ENCODE assay signal across 8 cellular contexts in the genomic region with DNA sequence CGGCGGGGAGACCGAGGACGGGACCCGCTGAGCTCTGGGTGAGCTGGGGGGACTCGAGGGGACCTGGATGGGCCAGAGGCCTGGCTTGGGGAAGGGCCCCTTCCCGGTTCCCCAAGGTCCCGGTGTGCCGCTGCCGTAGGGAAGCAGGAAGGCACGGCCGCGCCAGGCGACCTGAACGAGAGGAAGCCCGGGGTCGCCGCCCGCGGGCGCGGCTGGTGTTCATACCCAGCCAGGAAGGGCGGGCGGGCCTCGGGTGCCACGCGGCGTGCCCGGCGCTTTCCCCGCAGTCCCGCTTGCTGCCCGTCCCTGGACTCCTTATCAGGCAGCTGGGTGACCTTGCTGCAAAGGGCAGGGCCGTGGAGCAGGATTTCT. TPM values are rescaled to one million over a fixed set of nuclear protein-coding genes. Genes with fewer than 3 reads are reported as not detected.
DNase-seq lines count a peak whose midpoint lies in the region; ATAC-seq, FAIRE-seq and TF ChIP-seq lines count a peak whose summit lies in the region.

No MANE protein-coding gene starts in this region.

- H3K9me3 ChIP-seq in A549 (no peaks in the 10 kb centered on the region), gastroesophageal sphincter (no peaks in the 10 kb centered on the region), skeletal muscle tissue (ENCODE audit: control insufficient read depth in 3 of 3, low read length in 3 of 3) (no peaks in the 10 kb centered on the region), uterus (no peaks in the 10 kb centered on the region)

- FAIRE-seq in A549 (lab: Jason Lieb, UNC): no peak

- TF ChIP-seq EP300 in A549 (IDR thresholded peaks at IDR 0.05) (no peak), gastroesophageal sphincter (IDR thresholded peaks at IDR 0.05) (no peak)

- H3K27ac ChIP-seq in A549 (peak overlapping the region in 1 of 2 experiments; percentile 34; a peak in 2 of 6 replicates), gastroesophageal sphincter (peak overlapping the region in 2 of 4 donors; percentile 24 to 58), skeletal muscle tissue (ENCODE audit: low read depth, low read length) (no peak overlapping the region), uterus (no peak overlapping the region)

- WGBS in A549 (ENCODE audit: missing lambda C conversion rate): 95% methylated on average over 33 of the region's 34 CpGs
- WGBS in gastroesophageal sphincter (ENCODE audit: low coverage in 1 of 2), 2 donors: 10 to 24% methylated on average over 4 to 20 of the region's 34 CpGs

- TF ChIP-seq CTCF in A549 (IDR thresholded peaks at IDR 0.05) (no peak), gastroesophageal sphincter (IDR thresholded peaks at IDR 0.05) (no peak), uterus (IDR thresholded peaks at IDR 0.05) (no peak)

- DNase-seq in A549 (ENCODE audit: low read depth in 1 of 2, low spot score in 1 of 2) (no peak), SIG-M5 (lab: John Stamatoyannopoulos, UW) (no peak), SIG-M5 treated with dmso at 0.1 percent for 504 hours (lab: John Stamatoyannopoulos, UW; ENCODE audit: unreplicated experiment) (no peak), uterus (no peak)
- DNase-seq in activated CD8-positive, alpha-beta memory T cell treated with anti-CD3 and anti-CD28 coated beads for 48 hours (ENCODE audit: low read depth in 2 of 3, low spot score in 2 of 3): peak in 2 of 3 experiments; percentile 6 to 16

- no peak for TF ChIP-seq RAD21 in A549 (conservative IDR thresholded peaks at IDR 0.05 in 1 of 2, IDR thresholded peaks at IDR 0.05 in 1 of 2)

- peak overlapping the region; percentile 73 for H3K4me2 ChIP-seq in A549

- H3K27me3 ChIP-seq in gastroesophageal sphincter: peaks cover 9% of the 10 kb centered on the region
- H3K27me3 ChIP-seq in skeletal muscle tissue (ENCODE audit: control insufficient read depth in 3 of 3, insufficient read depth in 3 of 3, low read length in 3 of 3): peaks cover 0 to 14% (median 12%) of the 10 kb centered on the region in 3 donors
- no peaks in the 10 kb centered on the region for H3K27me3 ChIP-seq in uterus

- no peak for TF ChIP-seq POLR2A in A549 (IDR thresholded peaks at IDR 0.05; ENCODE audit: low read length)
- TF ChIP-seq POLR2A in gastroesophageal sphincter (IDR thresholded peaks at IDR 0.05): no peak
- TF ChIP-seq POLR2A in uterus (IDR thresholded peaks at IDR 0.05): no peak

- ATAC-seq in A549 (no peak), GM21526 (IDR thresholded peaks at IDR 0.05; ENCODE audit: low FRiP score, unreplicated experiment) (peak; percentile 2), gastroesophageal sphincter (no peak)

- no peak overlapping the region for H3K4me3 ChIP-seq in A549
- peak overlapping the region; percentile 22 to 52 for H3K4me3 ChIP-seq in gastroesophageal sphincter
- peak overlapping the region; percentile 25 to 63 (median 49) for H3K4me3 ChIP-seq in skeletal muscle tissue (ENCODE audit: low read length in 3 of 3)
- H3K4me3 ChIP-seq in uterus: peak overlapping the region in 1 of 2 donors; percentile 46

- H3K4me1 ChIP-seq in A549 (no peaks in the 10 kb centered on the region), gastroesophageal sphincter (peaks cover 0 to 26% (median 5%) of the 10 kb centered on the region in 3 donors), skeletal muscle tissue (ENCODE audit: control insufficient read depth in 3 of 3, insufficient read depth in 3 of 3, low read length in 3 of 3) (peaks cover 0 to 5% (median 4%) of the 10 kb centered on the region in 3 donors), uterus (no peaks in the 10 kb centered on the region)

- H3K36me3 ChIP-seq in gastroesophageal sphincter: peaks cover 0 to 4% of the 10 kb centered on the region in 2 donors
- no peaks in the 10 kb centered on the region for H3K36me3 ChIP-seq in skeletal muscle tissue (ENCODE audit: control insufficient read depth in 3 of 3, insufficient read depth in 3 of 3, low read length in 3 of 3)
- no peaks in the 10 kb centered on the region for H3K36me3 ChIP-seq in uterus

- intact Hi-C loops in uterus (cut with DNase I; ENCODE audit: low total_unique reads): no loop called here

- POLR2A ChIA-PET in A549 (lab: Yijun Ruan, JAX): interaction anchor here (0.9 to 1.2 kb wide), 2 partner anchors 38 to 113 kb away, joined by 3 read pairs; partner anchors contain the start of gene ZNF777

- CTCF ChIA-PET in A549 (lab: Yijun Ruan, JAX): interaction anchor here (0.7 to 3.3 kb wide), 23 partner anchors 9 to 170 kb away, joined by 3 to 19 read pairs (median 4); partner anchors contain the start of genes ZNF777 and ZNF783

- peak overlapping the region in 1 of 3 donors; percentile 60 for H3K9ac ChIP-seq in skeletal muscle tissue (ENCODE audit: low read depth in 1 of 3, low read length in 3 of 3)

TF ChIP-seq in A549, 52 proteins besides CTCF, POLR2A, EP300 and RAD21:
- TF ChIP-seq SREBF2 (IDR thresholded peaks at IDR 0.05) (no peak), HOXA7 (CRISPR knock-in tag; IDR thresholded peaks at IDR 0.05) (no peak), CBX8 (IDR thresholded peaks at IDR 0.05) (no peak), TFCP2L1 (CRISPR knock-in tag; IDR thresholded peaks at IDR 0.05) (no peak), NPAS2 (CRISPR knock-in tag; IDR thresholded peaks at IDR 0.05; ENCODE audit: borderline replicate concordance) (no peak), POLR2AphosphoS2 (conservative IDR thresholded peaks at IDR 0.05; ENCODE audit: low read length) (no peak), HDAC2 (IDR thresholded peaks at IDR 0.05) (no peak), ZFP36 (IDR thresholded peaks at IDR 0.05; ENCODE audit: borderline replicate concordance, partially characterized antibody) (no peak), KDM1A (IDR thresholded peaks at IDR 0.05; ENCODE audit: low read depth) (no peak), SMC3 (IDR thresholded peaks at IDR 0.05) (no peak), CBX2 (IDR thresholded peaks at IDR 0.05; ENCODE audit: borderline replicate concordance, low read depth) (no peak), ZSCAN20 (CRISPR knock-in tag; IDR thresholded peaks at IDR 0.05) (no peak), CHD2 (IDR thresholded peaks at IDR 0.05; ENCODE audit: low read length, partially characterized antibody) (no peak), RNF2 (IDR thresholded peaks at IDR 0.05; ENCODE audit: borderline replicate concordance, low read depth) (no peak), TP53 (CRISPR knock-in tag; IDR thresholded peaks at IDR 0.05) (no peak), NFE2L2 (conservative IDR thresholded peaks at IDR 0.05; ENCODE audit: low read length) (no peak), ZNF302 (CRISPR knock-in tag; IDR thresholded peaks at IDR 0.05) (no peak)
- TF ChIP-seq, protein P1, sequence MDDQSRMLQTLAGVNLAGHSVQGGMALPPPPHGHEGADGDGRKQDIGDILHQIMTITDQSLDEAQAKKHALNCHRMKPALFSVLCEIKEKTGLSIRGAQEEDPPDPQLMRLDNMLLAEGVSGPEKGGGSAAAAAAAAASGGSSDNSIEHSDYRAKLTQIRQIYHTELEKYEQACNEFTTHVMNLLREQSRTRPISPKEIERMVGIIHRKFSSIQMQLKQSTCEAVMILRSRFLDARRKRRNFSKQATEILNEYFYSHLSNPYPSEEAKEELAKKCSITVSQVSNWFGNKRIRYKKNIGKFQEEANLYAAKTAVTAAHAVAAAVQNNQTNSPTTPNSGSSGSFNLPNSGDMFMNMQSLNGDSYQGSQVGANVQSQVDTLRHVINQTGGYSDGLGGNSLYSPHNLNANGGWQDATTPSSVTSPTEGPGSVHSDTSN (IDR thresholded peaks at IDR 0.05): no peak

RNA-seq across cellular contexts. Expression of gene ZNF777, which starts 38.0 kb away (rescaled TPM):
- polyA plus RNA-seq in A549 (2011; rRNA removed) (4.9 and 5.4 TPM in 2 replicates), A549 (2017; fragmentation: RNase III; extraction: RNeasy Plus Mini Kit Qiagen cat#74134 plus additional on column Dnase treatment) (10.4 to 11.0 TPM (median 10.5 TPM) in 3 replicates)
- 5.4 and 7.6 TPM in 2 replicates for polyA plus RNA-seq in A549 (2012; cell fraction: cytosol; rRNA removed)
- 9.0 and 12.4 TPM in 2 replicates for polyA plus RNA-seq in A549 (2012; cell fraction: nucleus; rRNA removed)
- polyA minus RNA-seq in A549 (2011; rRNA and poly(A)+ RNA removed): 6.5 and 7.1 TPM in 2 replicates
- total RNA-seq in gastroesophageal sphincter (10 to 100 TPM in 1 of 4 donors, 1 to 10 TPM in 3; 6.1 to 16.1 (median 9.9) TPM), skeletal muscle tissue (2.1 TPM), uterus (10 to 100 TPM in 1 of 4 donors, 1 to 10 TPM in 3; 4.4 to 15.9 (median 5.8) TPM)

Comparison
In these comparisons a context has a peak if more than half of its experiments do, and no peak if none do; other contexts are left out.
1. DNase-seq: peak in activated CD8-positive, alpha-beta memory T cell treated with anti-CD3 and anti-CD28 coated beads for 48 hours (2 of 3); none in A549 (0 of 2), SIG-M5 (single experiment), SIG-M5 treated with dmso at 0.1 percent for 504 hours (single experiment) and uterus (0 of 2).